ENCODE assay signal across 12 cellular contexts in genomic region chr7:45028920-45029344, GRCh38. TPM values are rescaled to one million over a fixed set of nuclear protein-coding genes. Genes with fewer than 3 reads are reported as not detected.
DNase-seq lines count a peak whose midpoint lies in the region; ATAC-seq, FAIRE-seq and TF ChIP-seq lines count a peak whose summit lies in the region.
"Had no signal": no experiment of that assay in that cellular context is flagged by ENCODE, and none has a peak within 500 bp of the region (broad histone marks: within the 10 kb centered on the region; RNA-seq: fewer than 3 reads in every experiment).

No MANE protein-coding gene starts in this region.

- no peaks in the 10 kb centered on the region for H3K9me3 ChIP-seq in CD8-positive, alpha-beta T cell (ENCODE audit: low read length)
- H3K9me3 ChIP-seq: ascending aorta, pancreas had no signal

- peaks cover 49% of the 10 kb centered on the region for H3K36me3 Mint-ChIP-seq in CD8-positive, alpha-beta T cell
- peaks cover 20 to 54% of the 10 kb centered on the region in 2 donors for H3K36me3 Mint-ChIP-seq in activated naive CD4-positive, alpha-beta T cell treated with anti-CD3 and anti-CD28 coated beads, Interleukin-2, amount 50 U/mL, for 72 hours
- no peaks in the 10 kb centered on the region for H3K36me3 Mint-ChIP-seq in natural killer cell treated with Interleukin-12 subunit alpha and Interleukin-12 subunit beta and Interleukin-15 and Interleukin-18, amount 100 ng/mL, for 72 hours

- peak overlapping the region; percentile 74 for H3K4me3 ChIP-seq in CD8-positive, alpha-beta T cell (ENCODE audit: low read depth, low read length)

- peak overlapping the region; percentile 87 for H3K4me3 Mint-ChIP-seq in CD8-positive, alpha-beta T cell
- peak overlapping the region; percentile 78 for H3K4me3 Mint-ChIP-seq in natural killer cell treated with Interleukin-12 subunit alpha and Interleukin-12 subunit beta and Interleukin-15 and Interleukin-18, amount 100 ng/mL, for 72 hours

- no peaks in the 10 kb centered on the region for H3K27me3 Mint-ChIP-seq in CD8-positive, alpha-beta T cell (ENCODE audit: low read depth)
- H3K27me3 Mint-ChIP-seq in natural killer cell treated with Interleukin-12 subunit alpha and Interleukin-12 subunit beta and Interleukin-15 and Interleukin-18, amount 100 ng/mL, for 72 hours = no peaks in the 10 kb centered on the region

- no peak for DNase-seq in CD8-positive, alpha-beta T cell
- DNase-seq in GM19239 (ENCODE audit: insufficient read length, low spot score) (no peak), DMS53 (lab: John Stamatoyannopoulos, UW) (no peak)
- DNase-seq in activated naive CD4-positive, alpha-beta T cell treated with anti-CD3 and anti-CD28 coated beads, Interleukin-2, amount 50 U/mL, for 72 hours (ENCODE audit: low spot score in 2 of 2) = no peak
- DNase-seq in natural killer cell treated with Interleukin-12 subunit alpha and Interleukin-12 subunit beta and Interleukin-15 and Interleukin-18, amount 100 ng/mL, for 72 hours (ENCODE audit: low spot score) = no peak
- DNase-seq: NCI-H187 treated with DMSO at 0.1 percent for 48 hours, pancreas had no signal

- FAIRE-seq in GM19239 (lab: Jason Lieb, UNC) = peak; percentile 87
- FAIRE-seq: pancreas had no signal

- H3K4me1 ChIP-seq in CD8-positive, alpha-beta T cell (ENCODE audit: insufficient read depth, low read length) = peaks cover 60% of the 10 kb centered on the region
- H3K4me1 ChIP-seq: pancreas had no signal

- ATAC-seq in CD8-positive, alpha-beta T cell = no peak
- ATAC-seq in activated naive CD4-positive, alpha-beta T cell treated with anti-CD3 and anti-CD28 coated beads, Interleukin-2, amount 50 U/mL, for 72 hours = peak; percentile 3 to 21
- ATAC-seq in natural killer cell treated with Interleukin-12 subunit alpha and Interleukin-12 subunit beta and Interleukin-15 and Interleukin-18, amount 100 ng/mL, for 72 hours = peak in 1 of 2 donors; percentile 51
- ATAC-seq in GM21367 (IDR thresholded peaks at IDR 0.05; ENCODE audit: unreplicated experiment) (no peak), HG02763 (IDR thresholded peaks at IDR 0.05; ENCODE audit: unreplicated experiment) (no peak), GM19452 (IDR thresholded peaks at IDR 0.05; ENCODE audit: unreplicated experiment) (no peak)
- ATAC-seq: HCT116 had no signal

- H3K27ac Mint-ChIP-seq in CD8-positive, alpha-beta T cell = peak overlapping the region; percentile 91
- peak overlapping the region; percentile 91 to 95 for H3K27ac Mint-ChIP-seq in activated naive CD4-positive, alpha-beta T cell treated with anti-CD3 and anti-CD28 coated beads, Interleukin-2, amount 50 U/mL, for 72 hours
- H3K27ac Mint-ChIP-seq in natural killer cell treated with Interleukin-12 subunit alpha and Interleukin-12 subunit beta and Interleukin-15 and Interleukin-18, amount 100 ng/mL, for 72 hours = peak overlapping the region; percentile 71 to 88

- H3K27ac ChIP-seq in CD8-positive, alpha-beta T cell (ENCODE audit: low read depth, low read length) = peak overlapping the region; percentile 73
- H3K27ac ChIP-seq: ascending aorta, pancreas had no signal

- no peak for TF ChIP-seq CTCF in CD8-positive, alpha-beta T cell (IDR thresholded peaks at IDR 0.05)

- no peaks in the 10 kb centered on the region for H3K36me3 ChIP-seq in CD8-positive, alpha-beta T cell (ENCODE audit: insufficient read depth, low read length)
- H3K36me3 ChIP-seq: pancreas had no signal

- POLR2A ChIA-PET in CD8-positive, alpha-beta T cell (lab: Charles Lee) = interaction anchor here (0.7 to 5.0 kb wide), 8 partner anchors 9 to 54 kb away, joined by 3 to 111 read pairs (median 6); partner anchors contain the start of gene CCM2

- CTCF ChIA-PET in CD8-positive, alpha-beta T cell (lab: Charles Lee) = interaction anchor here (0.7 to 4.6 kb wide), 9 partner anchors 9 to 109 kb away, joined by 3 to 55 read pairs (median 6); partner anchors contain the start of gene MYO1G

- H3K27me3 ChIP-seq in CD8-positive, alpha-beta T cell (ENCODE audit: insufficient read depth, low read length) = no peaks in the 10 kb centered on the region
- H3K27me3 ChIP-seq: ascending aorta, pancreas had no signal

- H3K9me3 Mint-ChIP-seq in CD8-positive, alpha-beta T cell = no peaks in the 10 kb centered on the region
- H3K9me3 Mint-ChIP-seq in activated naive CD4-positive, alpha-beta T cell treated with anti-CD3 and anti-CD28 coated beads, Interleukin-2, amount 50 U/mL, for 72 hours = no peaks in the 10 kb centered on the region
- H3K9me3 Mint-ChIP-seq in natural killer cell treated with Interleukin-12 subunit alpha and Interleukin-12 subunit beta and Interleukin-15 and Interleukin-18, amount 100 ng/mL, for 72 hours = no peaks in the 10 kb centered on the region

- peaks cover 75% of the 10 kb centered on the region for H3K4me1 Mint-ChIP-seq in CD8-positive, alpha-beta T cell (ENCODE audit: low read depth)
- peaks cover 66 to 73% of the 10 kb centered on the region in 2 donors for H3K4me1 Mint-ChIP-seq in natural killer cell treated with Interleukin-12 subunit alpha and Interleukin-12 subunit beta and Interleukin-15 and Interleukin-18, amount 100 ng/mL, for 72 hours (ENCODE audit: low read depth in 2 of 2)

- intact Hi-C loops in CD8-positive, alpha-beta T cell (cut with DNase I, micrococcal nuclease) = loop anchor here (2.0 to 5.0 kb wide), 2 partner anchors 38 to 50 kb away; partner anchors contain the start of gene MYO1G (in 1 of the 2)

RNA-seq across cellular contexts. Expression of gene CCM2, which starts 28.9 kb away (rescaled TPM):
- 10 to 100 TPM; 42.8 to 44.6 TPM for total RNA-seq in CD8-positive, alpha-beta T cell
- total RNA-seq in activated naive CD4-positive, alpha-beta T cell treated with anti-CD3 and anti-CD28 coated beads, Interleukin-2, amount 50 U/mL, for 72 hours = 100 to 1,000 TPM in 1 of 2 donors, 10 to 100 TPM in 1; 79.2 to 130 TPM
- total RNA-seq in natural killer cell treated with Interleukin-12 subunit alpha and Interleukin-12 subunit beta and Interleukin-15 and Interleukin-18, amount 100 ng/mL, for 72 hours = 10 to 100 TPM; 59.2 to 68.4 TPM

RNA-seq across cellular contexts. Expression of gene MYO1G, which starts 50.1 kb away (rescaled TPM):
- total RNA-seq in CD8-positive, alpha-beta T cell = 100 to 1,000 TPM; 142 to 143 TPM
- 100 to 1,000 TPM; 361 to 532 TPM for total RNA-seq in activated naive CD4-positive, alpha-beta T cell treated with anti-CD3 and anti-CD28 coated beads, Interleukin-2, amount 50 U/mL, for 72 hours
- 100 to 1,000 TPM; 465 to 518 TPM for total RNA-seq in natural killer cell treated with Interleukin-12 subunit alpha and Interleukin-12 subunit beta and Interleukin-15 and Interleukin-18, amount 100 ng/mL, for 72 hours

RNA-seq across cellular contexts. Expression of gene NACAD, which starts 59.8 kb away (rescaled TPM):
- 1 to 10 TPM in 1 of 2 experiments, under 1 TPM in 1; 0.68 to 1.7 TPM for total RNA-seq in CD8-positive, alpha-beta T cell
- under 1 TPM; 0.09 to 0.19 TPM for total RNA-seq in activated naive CD4-positive, alpha-beta T cell treated with anti-CD3 and anti-CD28 coated beads, Interleukin-2, amount 50 U/mL, for 72 hours
- 1 to 10 TPM; 1.1 to 1.9 TPM for total RNA-seq in natural killer cell treated with Interleukin-12 subunit alpha and Interleukin-12 subunit beta and Interleukin-15 and Interleukin-18, amount 100 ng/mL, for 72 hours

Comparison
In these comparisons a context has a peak if more than half of its experiments do, and no peak if none do; other contexts are left out.
1. ATAC-seq: peak in activated naive CD4-positive, alpha-beta T cell treated with anti-CD3 and anti-CD28 coated beads, Interleukin-2, amount 50 U/mL, for 72 hours (2 of 2); none in CD8-positive, alpha-beta T cell (single experiment), GM21367 (single experiment), HG02763 (single experiment) and GM19452 (single experiment).
2. Peak in every context shown above with its lines, with median percentiles within 50 percentile points of each other: H3K27ac Mint-ChIP-seq.